Comparison of ENCODE assay signal across 9 cellular contexts in genomic region chr2:9143264-9143815, GRCh38.
DNase-seq lines count a peak whose midpoint lies in the region; ATAC-seq and TF ChIP-seq lines count a peak whose summit lies in the region.
"Had no signal": no experiment of that assay in that cellular context is flagged by ENCODE, and none has a peak within 500 bp of the region (broad histone marks: within the 10 kb centered on the region; RNA-seq: fewer than 3 reads in every experiment).

No MANE protein-coding gene starts in this region.

- no peak overlapping the region for H3K4me3 ChIP-seq in HEK293 (ENCODE audit: low read depth, low read length)
- no peak overlapping the region for H3K4me3 ChIP-seq in hepatocyte
- H3K4me3 ChIP-seq: lung had no signal

- H3K79me2 ChIP-seq in hepatocyte = no peaks in the 10 kb centered on the region

- H3K4me3 Mint-ChIP-seq in activated T-helper 17 cell treated with anti-CD3 and anti-CD28 coated beads, Interleukin-2, amount 50 U/mL, for 72 hours = peak overlapping the region; percentile 37
- peak overlapping the region; percentile 19 to 56 for H3K4me3 Mint-ChIP-seq in stimulated activated naive B cell treated with anti-CD40 and anti-IgM and Interleukin-4, amounts not matched to agents 10 μg/mL and 1 μg/mL and 100 μg/mL, for 72 hours

- POLR2A ChIA-PET in HEK293 (lab: Yijun Ruan, JAX) = interaction anchor here (0.6 to 1.3 kb wide), 2 partner anchors 14 to 20 kb away, joined by 3 read pairs; no protein-coding TSS in a partner anchor

- no peak overlapping the region for H3K27ac Mint-ChIP-seq in activated T-helper 17 cell treated with anti-CD3 and anti-CD28 coated beads, Interleukin-2, amount 50 U/mL, for 72 hours
- H3K27ac Mint-ChIP-seq in stimulated activated naive B cell treated with anti-CD40 and anti-IgM and Interleukin-4, amounts not matched to agents 10 μg/mL and 1 μg/mL and 100 μg/mL, for 72 hours = no peak overlapping the region

- H3K4me1 Mint-ChIP-seq in activated T-helper 17 cell treated with anti-CD3 and anti-CD28 coated beads, Interleukin-2, amount 50 U/mL, for 72 hours = no peaks in the 10 kb centered on the region
- H3K4me1 Mint-ChIP-seq in stimulated activated naive B cell treated with anti-CD40 and anti-IgM and Interleukin-4, amounts not matched to agents 10 μg/mL and 1 μg/mL and 100 μg/mL, for 72 hours = peaks cover 9 to 14% of the 10 kb centered on the region in 2 donors

- CTCF ChIA-PET in HEK293 (lab: Yijun Ruan, JAX) = interaction anchor here (0.5 to 3.2 kb wide), 22 partner anchors 10 to 360 kb away, joined by 3 to 20 read pairs (median 4); no protein-coding TSS in a partner anchor

- H3K9me2 ChIP-seq in hepatocyte (replicated peaks; ENCODE audit: insufficient read depth) = no peaks in the 10 kb centered on the region

- H3K27ac ChIP-seq in HEK293 (ENCODE audit: extremely low read depth, low read depth, low read length) (no peak overlapping the region), hepatocyte (peak overlapping the region; percentile 26)

- H3K9me3 Mint-ChIP-seq in activated T-helper 17 cell treated with anti-CD3 and anti-CD28 coated beads, Interleukin-2, amount 50 U/mL, for 72 hours = no peaks in the 10 kb centered on the region
- no peaks in the 10 kb centered on the region for H3K9me3 Mint-ChIP-seq in stimulated activated naive B cell treated with anti-CD40 and anti-IgM and Interleukin-4, amounts not matched to agents 10 μg/mL and 1 μg/mL and 100 μg/mL, for 72 hours

- H2AFZ ChIP-seq in hepatocyte = peak overlapping the region; percentile 28

- no peak for DNase-seq in hepatocyte (ENCODE audit: low spot score)
- DNase-seq in stimulated activated naive B cell treated with anti-CD40 and anti-IgM and Interleukin-4, amounts not matched to agents 10 μg/mL and 1 μg/mL and 100 μg/mL, for 72 hours = no peak
- DNase-seq in stimulated activated CD4-positive, alpha-beta T cell treated with anti-CD3 and anti-CD28 coated beads, Interleukin-15, amount 100 ng/mL, for 24 hours = no peak
- no peak for DNase-seq in activated CD8-positive, alpha-beta memory T cell treated with anti-CD3 and anti-CD28 coated beads, Interleukin-2, amount 50 U/mL, for 48 hours
- no peak for DNase-seq in NCI-H1930 (lab: John Stamatoyannopoulos, UW)

- TF ChIP-seq CTCF in HEK293 (tag by site-specific recombination; IDR thresholded peaks at IDR 0.05) (no peak), hepatocyte (IDR thresholded peaks at IDR 0.05; ENCODE audit: poor library complexity) (no peak)

- 74% methylated on average over 11 of the region's 11 CpGs for WGBS in hepatocyte (ENCODE audit: low lambda C conversion rate, missing lambda C conversion rate)

- H3K27me3 ChIP-seq in hepatocyte = no peaks in the 10 kb centered on the region

- no peaks in the 10 kb centered on the region for H4K20me1 ChIP-seq in hepatocyte (ENCODE audit: insufficient read depth, poor library complexity, severe bottlenecking)

- ATAC-seq in activated T-helper 17 cell treated with anti-CD3 and anti-CD28 coated beads, Interleukin-2, amount 50 U/mL, for 72 hours (replicated peaks) = no peak
- ATAC-seq in stimulated activated naive B cell treated with anti-CD40 and anti-IgM and Interleukin-4, amounts not matched to agents 10 μg/mL and 1 μg/mL and 100 μg/mL, for 72 hours (replicated peaks) = no peak
- no peak for ATAC-seq in HG03439 (IDR thresholded peaks at IDR 0.05; ENCODE audit: unreplicated experiment)

- no peaks in the 10 kb centered on the region for H3K36me3 Mint-ChIP-seq in activated T-helper 17 cell treated with anti-CD3 and anti-CD28 coated beads, Interleukin-2, amount 50 U/mL, for 72 hours (ENCODE audit: low read depth)
- H3K36me3 Mint-ChIP-seq in stimulated activated naive B cell treated with anti-CD40 and anti-IgM and Interleukin-4, amounts not matched to agents 10 μg/mL and 1 μg/mL and 100 μg/mL, for 72 hours = no peaks in the 10 kb centered on the region

- H3K4me1 ChIP-seq in HEK293 (ENCODE audit: control insufficient read depth, insufficient read depth, low read length) = peaks cover 2% of the 10 kb centered on the region; the same call in 1 of the 2 replicates
- peaks cover 9% of the 10 kb centered on the region for H3K4me1 ChIP-seq in hepatocyte (ENCODE audit: insufficient read depth)

- H3K36me3 ChIP-seq in HEK293 (ENCODE audit: control insufficient read depth in 2 of 2, insufficient read depth in 1 of 2, low read length in 2 of 2) = no peaks in the 10 kb centered on the region
- no peaks in the 10 kb centered on the region for H3K36me3 ChIP-seq in hepatocyte (replicated peaks; ENCODE audit: insufficient read depth, low read depth)

- H3K27me3 Mint-ChIP-seq in activated T-helper 17 cell treated with anti-CD3 and anti-CD28 coated beads, Interleukin-2, amount 50 U/mL, for 72 hours = peaks cover 29% of the 10 kb centered on the region
- H3K27me3 Mint-ChIP-seq in stimulated activated naive B cell treated with anti-CD40 and anti-IgM and Interleukin-4, amounts not matched to agents 10 μg/mL and 1 μg/mL and 100 μg/mL, for 72 hours = peaks cover 34 to 36% of the 10 kb centered on the region in 2 donors

- no peaks in the 10 kb centered on the region for H3K9me3 ChIP-seq in HEK293 (ENCODE audit: control insufficient read depth, insufficient read depth, low read depth, low read length)
- H3K9me3 ChIP-seq in hepatocyte (ENCODE audit: low read depth) = no peaks in the 10 kb centered on the region

- H3K4me2 ChIP-seq in hepatocyte = peak overlapping the region; percentile 75

TF ChIP-seq in HEK293, 187 proteins besides CTCF, POLR2A, EP300 and RAD21:
- TF ChIP-seq BCL6B (tag by site-specific recombination; IDR thresholded peaks at IDR 0.05) (0 out of 2 replicates have a peak, but pooled peaks have one; percentile 17), ZNF791 (tag by site-specific recombination; IDR thresholded peaks at IDR 0.05) (no peak)
